1 cellular context compared by ENCODE assay signal in genomic region chr3:179562467-179563297, GRCh38.
TF ChIP-seq lines count a peak whose summit lies in the region.

Gene ACTL6A, plus strand, starts transcription at chr3:179562926. Its CDS starts 167 bp downstream, at chr3:179563093.

TF ChIP-seq in A549, 52 proteins besides CTCF, POLR2A, EP300 and RAD21 (continued from another document):
- TF ChIP-seq ATOH8 (CRISPR knock-in tag; IDR thresholded peaks at IDR 0.05; ENCODE audit: low read depth): no peak
- no peak for TF ChIP-seq HMGXB4 (CRISPR knock-in tag; IDR thresholded peaks at IDR 0.05; ENCODE audit: borderline replicate concordance)
- no peak for TF ChIP-seq ZSCAN20 (CRISPR knock-in tag; IDR thresholded peaks at IDR 0.05)
- no peak for TF ChIP-seq MAZ (IDR thresholded peaks at IDR 0.05; ENCODE audit: borderline replicate concordance, low read depth, low read length)
- peak; percentile 76 for TF ChIP-seq PBX3 (IDR thresholded peaks at IDR 0.05)
